8 cellular contexts compared by ENCODE assay signal in the genomic region with DNA sequence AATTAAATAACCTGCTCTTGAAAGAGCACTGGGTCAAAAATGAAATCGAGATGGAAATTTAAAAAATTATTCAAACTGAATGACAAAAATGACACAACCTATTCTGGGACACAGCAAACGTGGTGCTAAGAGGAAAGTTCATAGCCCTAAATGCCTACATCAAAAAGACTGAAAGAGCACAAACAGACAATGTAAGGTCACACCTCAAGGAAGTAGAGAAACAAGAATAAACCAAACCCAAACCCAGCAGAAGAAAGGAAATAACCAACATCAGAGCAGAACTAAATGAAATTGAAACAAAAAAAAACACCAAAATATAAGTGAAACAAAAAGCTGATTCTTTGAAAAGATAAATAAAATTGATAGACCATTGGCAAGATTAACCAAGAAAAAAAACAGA. TPM values are rescaled to one million over a fixed set of nuclear protein-coding genes. Genes with fewer than 3 reads are reported as not detected.
"Had no signal": no experiment of that assay in that cellular context is flagged by ENCODE, and none has a peak within 500 bp of the region (broad histone marks: within the 10 kb centered on the region; RNA-seq: fewer than 3 reads in every experiment).

No MANE protein-coding gene starts in this region.

RNA-seq across cellular contexts. Expression of a gene that starts 15.1 kb away (rescaled TPM):
- total RNA-seq: esophagus mucosa, glomerular endothelial cell, kidney, mononuclear cell, osteoblast, progenitor cell of endocrine pancreas, smooth muscle cell, testis had no signal
